Comparison of ENCODE assay signal across 12 cellular contexts in genomic region chr3:172467170-172467824, GRCh38. TPM values are rescaled to one million over a fixed set of nuclear protein-coding genes. Genes with fewer than 3 reads are reported as not detected.
DNase-seq lines count a peak whose midpoint lies in the region; ATAC-seq and TF ChIP-seq lines count a peak whose summit lies in the region.
"Had no signal": no experiment of that assay in that cellular context is flagged by ENCODE, and none has a peak within 500 bp of the region (broad histone marks: within the 10 kb centered on the region; RNA-seq: fewer than 3 reads in every experiment).

No MANE protein-coding gene starts in this region.

- DNase-seq in A172 (ENCODE audit: low spot score) (peak; percentile 80), hepatocyte (ENCODE audit: low spot score) (peak; percentile 44), type B pancreatic cell (ENCODE audit: extremely low spot score, unreplicated experiment) (no peak), NCI-H1092 treated with DMSO at 0.1 percent for 48 hours (lab: John Stamatoyannopoulos, UW) (no peak), NOMO-1 treated with dmso at 0.1 percent for 144 hours (lab: John Stamatoyannopoulos, UW; ENCODE audit: unreplicated experiment) (no peak)
- DNase-seq: effector CD4-positive, alpha-beta T cell; sigmoid colon had no signal

- no peaks in the 10 kb centered on the region for H3K9me2 ChIP-seq in hepatocyte (replicated peaks; ENCODE audit: insufficient read depth)

- H3K4me3 Mint-ChIP-seq in type B pancreatic cell = no peak overlapping the region
- H3K4me3 Mint-ChIP-seq: IgD-negative memory B cell had no signal

- peaks cover 8% of the 10 kb centered on the region for H3K27me3 Mint-ChIP-seq in type B pancreatic cell

- ATAC-seq in SK-N-SH treated with all-trans-retinoic acid at 6 μM for 48 hours = peak; percentile 84
- ATAC-seq in GM21717 (IDR thresholded peaks at IDR 0.05; ENCODE audit: unreplicated experiment) = no peak

- peaks cover 6% of the 10 kb centered on the region for H3K9me3 Mint-ChIP-seq in type B pancreatic cell

- POLR2A ChIA-PET in HEK293 (lab: Yijun Ruan, JAX) = no interaction called here

- no peak overlapping the region for H3K27ac Mint-ChIP-seq in type B pancreatic cell
- H3K27ac Mint-ChIP-seq: IgD-negative memory B cell had no signal

- H3K4me1 Mint-ChIP-seq in type B pancreatic cell (ENCODE audit: unreplicated experiment) = peaks cover 8% of the 10 kb centered on the region
- H3K4me1 Mint-ChIP-seq: IgD-negative memory B cell had no signal

- no peak overlapping the region for H3K27ac ChIP-seq in HEK293 (ENCODE audit: extremely low read depth, low read depth, low read length)
- no peak overlapping the region for H3K27ac ChIP-seq in hepatocyte
- H3K27ac ChIP-seq: sigmoid colon, thoracic aorta had no signal

- H2AFZ ChIP-seq in hepatocyte = no peak overlapping the region

- H3K4me2 ChIP-seq in hepatocyte = no peak overlapping the region

- no peaks in the 10 kb centered on the region for H4K20me1 ChIP-seq in hepatocyte (ENCODE audit: insufficient read depth, poor library complexity, severe bottlenecking)

- no peak for TF ChIP-seq CTCF in HEK293 (tag by site-specific recombination; IDR thresholded peaks at IDR 0.05)
- no peak for TF ChIP-seq CTCF in hepatocyte (IDR thresholded peaks at IDR 0.05; ENCODE audit: poor library complexity)
- no peak for TF ChIP-seq CTCF in type B pancreatic cell (conservative IDR thresholded peaks at IDR 0.05)

- no peaks in the 10 kb centered on the region for H3K27me3 ChIP-seq in hepatocyte
- H3K27me3 ChIP-seq: sigmoid colon had no signal

- H3K4me3 ChIP-seq in HEK293 (ENCODE audit: low read depth, low read length) (no peak overlapping the region), hepatocyte (no peak overlapping the region)
- H3K4me3 ChIP-seq: sigmoid colon, thoracic aorta had no signal

- no peaks in the 10 kb centered on the region for H3K36me3 Mint-ChIP-seq in type B pancreatic cell

- CTCF ChIA-PET in HEK293 (lab: Yijun Ruan, JAX) = interaction anchor here (0.7 to 1.7 kb wide), 3 partner anchors 10 to 130 kb away, joined by 3 to 4 read pairs (median 4); no protein-coding TSS in a partner anchor

- WGBS in hepatocyte (ENCODE audit: low lambda C conversion rate, missing lambda C conversion rate) = 94% methylated on average over 2 of the region's 2 CpGs

- H3K9me3 ChIP-seq in HEK293 (ENCODE audit: control insufficient read depth, insufficient read depth, low read depth, low read length) (no peaks in the 10 kb centered on the region), hepatocyte (ENCODE audit: low read depth) (no peaks in the 10 kb centered on the region)

- no peaks in the 10 kb centered on the region for H3K36me3 ChIP-seq in HEK293 (ENCODE audit: control insufficient read depth in 2 of 2, insufficient read depth in 1 of 2, low read length in 2 of 2)
- no peaks in the 10 kb centered on the region for H3K36me3 ChIP-seq in hepatocyte (replicated peaks; ENCODE audit: insufficient read depth, low read depth)
- H3K36me3 ChIP-seq: sigmoid colon, thoracic aorta had no signal

- no peaks in the 10 kb centered on the region for H3K4me1 ChIP-seq in HEK293 (ENCODE audit: control insufficient read depth, insufficient read depth, low read length)
- no peaks in the 10 kb centered on the region for H3K4me1 ChIP-seq in hepatocyte (ENCODE audit: insufficient read depth)
- H3K4me1 ChIP-seq: sigmoid colon had no signal

- H3K79me2 ChIP-seq in hepatocyte = no peaks in the 10 kb centered on the region

TF ChIP-seq in HEK293, 187 proteins besides CTCF, POLR2A, EP300 and RAD21:
- TF ChIP-seq PRDM6 (tag by site-specific recombination; IDR thresholded peaks at IDR 0.05) (peak; percentile 77), HOXC10 (CRISPR knock-in tag; IDR thresholded peaks at IDR 0.05) (no peak), GFI1B (tag by site-specific recombination; IDR thresholded peaks at IDR 0.05) (peak; percentile 83), ZNF558 (tag by site-specific recombination; IDR thresholded peaks at IDR 0.05) (no peak), ZNF174 (tag by site-specific recombination; IDR thresholded peaks at IDR 0.05) (no peak)

TF ChIP-seq in SK-N-SH treated with all-trans-retinoic acid at 6 μM for 48 hours, 23 proteins besides CTCF, POLR2A, EP300 and RAD21:
- no peak for TF ChIP-seq ZFP30 (CRISPR knock-in tag; IDR thresholded peaks at IDR 0.05)
- TF ChIP-seq OSR1 (CRISPR knock-in tag; IDR thresholded peaks at IDR 0.05) = no peak
- TF ChIP-seq ESRRG (CRISPR knock-in tag; IDR thresholded peaks at IDR 0.05) = no peak
- TF ChIP-seq TOX (CRISPR knock-in tag; IDR thresholded peaks at IDR 0.05; ENCODE audit: borderline replicate concordance) = no peak
- TF ChIP-seq ZNF565 (CRISPR knock-in tag; conservative IDR thresholded peaks at IDR 0.05; ENCODE audit: low read depth) = no peak
- TF ChIP-seq CREB5 (CRISPR knock-in tag; IDR thresholded peaks at IDR 0.05; ENCODE audit: low read depth) = no peak
- no peak for TF ChIP-seq SNAI2 (CRISPR knock-in tag; IDR thresholded peaks at IDR 0.05)

RNA-seq across cellular contexts. Expression of gene GHSR, which starts 19.0 kb away (rescaled TPM):
- not detected in 2 replicates for total RNA-seq in A172 (2014; rRNA removed; shearing (Covaris generic))
- total RNA-seq in hepatocyte (not detected in 2 replicates), type B pancreatic cell (ENCODE audit: low replicate concordance) (not detected in 2 replicates)
- polyA plus RNA-seq in hepatocyte = not detected in 2 replicates
- total RNA-seq: thoracic aorta had no signal
- polyA plus RNA-seq: IgD-negative memory B cell, sigmoid colon had no signal

RNA-seq across cellular contexts. Expression of gene TNFSF10, which starts 55.9 kb away (rescaled TPM):
- 0.46 and 0.79 TPM in 2 replicates for total RNA-seq in A172 (2014; rRNA removed; shearing (Covaris generic))
- total RNA-seq in hepatocyte = 21.3 and 21.9 TPM in 2 replicates
- 12.7 and 13.0 TPM in 2 replicates for polyA plus RNA-seq in hepatocyte
- 48.1 and 77.3 TPM in 2 replicates for total RNA-seq in type B pancreatic cell (ENCODE audit: low replicate concordance)

Comparison
In these comparisons a context has a peak if more than half of its experiments do, and no peak if none do; other contexts are left out.
1. DNase-seq: peak in A172 (single experiment) and hepatocyte (single experiment); none in type B pancreatic cell (single experiment), NCI-H1092 treated with DMSO at 0.1 percent for 48 hours (single experiment) and NOMO-1 treated with dmso at 0.1 percent for 144 hours (single experiment).
2. RNA of gene TNFSF10, which starts 55.9 kb away (total RNA-seq): 48.1 to 77.3 TPM in type B pancreatic cell and 21.3 to 21.9 TPM in hepatocyte; 0.46 to 0.79 TPM in A172; every median in the first group is over 10 times any median in the second.